Comparison of ENCODE assay signal across 27 cellular contexts in the genomic region with DNA sequence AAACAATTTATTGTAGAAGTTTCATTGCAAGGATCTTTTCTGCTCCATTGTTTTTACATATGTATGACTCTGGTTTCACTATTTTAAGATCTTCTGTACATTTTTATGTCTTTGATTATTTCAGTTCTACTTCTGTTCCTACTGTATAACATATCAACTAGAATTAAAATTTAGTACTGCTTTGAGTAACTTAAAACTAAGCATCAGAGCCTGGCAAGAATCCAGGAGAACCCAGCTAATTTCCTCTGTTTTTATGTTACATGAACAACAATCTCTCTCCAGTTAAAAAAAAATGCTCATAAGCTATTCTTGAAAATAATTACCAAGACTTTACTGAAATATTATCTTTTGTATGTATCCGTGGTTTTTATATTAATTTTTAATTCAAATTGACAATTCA.
"Had no signal": no experiment of that assay in that cellular context is flagged by ENCODE, and none has a peak within 500 bp of the region (broad histone marks: within the 10 kb centered on the region; RNA-seq: fewer than 3 reads in every experiment).

No MANE protein-coding gene starts in this region.

- H3K27me3 ChIP-seq: left lung, pancreas, right atrium auricular region, stomach, testis, thyroid gland, transverse colon, upper lobe of left lung, vagina had no signal

- H3K27ac ChIP-seq: left lung, lower lobe of right lung, pancreas, psoas muscle, right atrium auricular region, skin epidermis, stomach, testis, thyroid gland, transverse colon, upper lobe of left lung, vagina had no signal

- ATAC-seq: left colon; left lung; lower lobe of right lung; naive thymus-derived CD8-positive, alpha-beta T cell; pancreas; psoas muscle; sciatic nerve; stimulated activated naive B cell treated with anti-CD40 and anti-IgM and Interleukin-4, amounts not matched to agents 10 μg/mL and 1 μg/mL and 100 μg/mL, for 72 hours; stimulated activated naive CD8-positive, alpha-beta T cell treated with anti-CD3 and anti-CD28 coated beads, Interleukin-15, Interleukin-2, amounts not matched to agents 100 U/mL and 50 U/mL, for 24 hours had no signal

- H3K36me3 ChIP-seq: left lung, lower lobe of right lung, pancreas, right atrium auricular region, thyroid gland, transverse colon, upper lobe of left lung, vagina had no signal

- H3K4me1 ChIP-seq: left lung, lower lobe of right lung, pancreas, psoas muscle, right atrium auricular region, testis, thyroid gland, upper lobe of left lung, vagina had no signal

- H3K9me3 ChIP-seq: left lung, lower lobe of right lung, pancreas, psoas muscle, right atrium auricular region, stomach, testis, thyroid gland, transverse colon, upper lobe of left lung, vagina had no signal

- DNase-seq: hippocampal formation; kidney; left colon; left lung; lower lobe of right lung; mammary epithelial cell; mesenchymal stem cell; naive thymus-derived CD8-positive, alpha-beta T cell; nucleus accumbens; pancreas; posterior cingulate gyrus; psoas muscle; stimulated activated CD4-positive, alpha-beta T cell treated with anti-CD3 and anti-CD28 coated beads, Interleukin-12 subunit alpha, Interleukin-12 subunit beta, amount 100 ng/mL, for 4 hours; stimulated activated CD4-positive, alpha-beta T cell treated with anti-CD3 and anti-CD28 coated beads, Interleukin-15, amount 100 ng/mL, for 24 hours; stimulated activated CD4-positive, alpha-beta T cell treated with anti-CD3 and anti-CD28 coated beads, Interleukin-2, amount 100 ng/mL, for 24 hours; stimulated activated CD4-positive, alpha-beta T cell treated with anti-CD3 and anti-CD28 coated beads, Interleukin-4, amount 100 ng/mL, for 1 hour; stimulated activated naive B cell treated with anti-CD40 and anti-IgM and Interleukin-4, amounts not matched to agents 10 μg/mL and 1 μg/mL and 100 μg/mL, for 72 hours; stimulated activated naive CD8-positive, alpha-beta T cell treated with anti-CD3 and anti-CD28 coated beads, Interleukin-15, Interleukin-2, amounts not matched to agents 100 U/mL and 50 U/mL, for 24 hours; stomach; testis; thyroid gland; transverse colon; upper lobe of left lung had no signal

- H3K4me3 ChIP-seq: left lung, lower lobe of right lung, pancreas, psoas muscle, right atrium auricular region, skin epidermis, stomach, testis, thyroid gland, transverse colon, upper lobe of left lung, vagina had no signal
